ENCODE assay signal across 17 cellular contexts in the genomic region with DNA sequence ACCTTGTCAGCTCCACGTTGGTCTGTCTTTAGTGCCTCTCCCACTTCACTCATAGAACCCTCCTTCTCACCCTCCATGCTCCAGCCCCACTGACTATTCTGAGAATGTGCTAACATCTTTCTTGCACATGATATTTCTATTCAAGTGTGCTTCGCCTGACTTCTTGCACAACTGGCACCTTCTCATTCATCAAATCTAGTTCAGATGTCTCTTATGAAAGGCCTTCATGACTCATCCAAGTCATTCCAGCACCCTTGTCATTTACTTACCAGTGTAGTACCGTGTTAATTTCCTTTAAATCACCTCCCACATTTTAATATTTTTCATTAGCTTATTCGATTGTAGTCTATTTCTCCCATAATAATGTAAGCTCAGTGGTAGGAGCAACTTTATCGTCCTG.
DNase-seq lines count a peak whose midpoint lies in the region; ATAC-seq and TF ChIP-seq lines count a peak whose summit lies in the region.
"Had no signal": no experiment of that assay in that cellular context is flagged by ENCODE, and none has a peak within 500 bp of the region (broad histone marks: within the 10 kb centered on the region; RNA-seq: fewer than 3 reads in every experiment).

No MANE protein-coding gene starts in this region.

- peak; percentile 85 for ATAC-seq in esophagus mucosa
- ATAC-seq in CD8-positive, alpha-beta T cell = no peak
- ATAC-seq: GM12878 had no signal

- no peaks in the 10 kb centered on the region for H3K9me3 ChIP-seq in CD8-positive, alpha-beta T cell (ENCODE audit: low read length)
- H3K9me3 ChIP-seq: BE2C, Caco-2 had no signal

- H3K27ac ChIP-seq in CD8-positive, alpha-beta T cell (ENCODE audit: low read depth, low read length) = no peak overlapping the region
- H3K27ac ChIP-seq: BLaER1 had no signal

- no peaks in the 10 kb centered on the region for H3K36me3 Mint-ChIP-seq in CD8-positive, alpha-beta T cell
- H3K36me3 Mint-ChIP-seq: CD14-positive monocyte; CD4-positive, alpha-beta memory T cell; CD4-positive, CD25-positive, alpha-beta regulatory T cell had no signal

- H3K4me1 ChIP-seq in CD8-positive, alpha-beta T cell (ENCODE audit: insufficient read depth, low read length) = no peaks in the 10 kb centered on the region
- H3K4me1 ChIP-seq: BE2C, BLaER1, Caco-2 had no signal

- peak; percentile 2 for DNase-seq in epithelial cell of esophagus (ENCODE audit: low read depth)
- DNase-seq in putamen (ENCODE audit: low spot score) = peak; percentile 60
- no peak for DNase-seq in CD8-positive, alpha-beta T cell
- no peak for DNase-seq in GF-D8 (lab: John Stamatoyannopoulos, UW)
- DNase-seq: 8988T; ACHN; BE2C; C1 segment of cervical spinal cord; Caco-2; Calu3; CD4-positive, alpha-beta memory T cell; CD4-positive, CD25-positive, alpha-beta regulatory T cell; DMS79 treated with DMSO at 0.1 percent for 48 hours had no signal

- TF ChIP-seq CTCF in epithelial cell of esophagus (IDR thresholded peaks at IDR 0.05; ENCODE audit: insufficient read depth, low read depth, low read length, missing control alignments) = no peak
- no peak for TF ChIP-seq CTCF in CD8-positive, alpha-beta T cell (IDR thresholded peaks at IDR 0.05)

- POLR2A ChIA-PET in CD8-positive, alpha-beta T cell (lab: Charles Lee) = no interaction called here

- no peaks in the 10 kb centered on the region for H3K36me3 ChIP-seq in CD8-positive, alpha-beta T cell (ENCODE audit: insufficient read depth, low read length)
- H3K36me3 ChIP-seq: BE2C, BLaER1 had no signal

- H3K27ac Mint-ChIP-seq in CD8-positive, alpha-beta T cell = no peak overlapping the region
- H3K27ac Mint-ChIP-seq: CD14-positive monocyte; CD4-positive, alpha-beta memory T cell; CD4-positive, CD25-positive, alpha-beta regulatory T cell had no signal

- H3K27me3 Mint-ChIP-seq in CD8-positive, alpha-beta T cell (ENCODE audit: low read depth) = peaks cover 2% of the 10 kb centered on the region
- H3K27me3 Mint-ChIP-seq: CD4-positive, alpha-beta memory T cell; CD4-positive, CD25-positive, alpha-beta regulatory T cell had no signal

- CTCF ChIA-PET in CD8-positive, alpha-beta T cell (lab: Charles Lee) = no interaction called here

- H3K9me3 Mint-ChIP-seq in CD8-positive, alpha-beta T cell = no peaks in the 10 kb centered on the region

- intact Hi-C loops in CD8-positive, alpha-beta T cell (cut with DNase I, micrococcal nuclease) = no loop called here

- no peak overlapping the region for H3K4me3 ChIP-seq in epithelial cell of esophagus (ENCODE audit: low read length)
- no peak overlapping the region for H3K4me3 ChIP-seq in CD8-positive, alpha-beta T cell (ENCODE audit: low read depth, low read length)
- H3K4me3 ChIP-seq: BLaER1, GM12878 had no signal

- H3K4me3 Mint-ChIP-seq in CD8-positive, alpha-beta T cell = no peak overlapping the region
- H3K4me3 Mint-ChIP-seq: CD14-positive monocyte; CD4-positive, alpha-beta memory T cell; CD4-positive, CD25-positive, alpha-beta regulatory T cell had no signal

- no peaks in the 10 kb centered on the region for H3K27me3 ChIP-seq in CD8-positive, alpha-beta T cell (ENCODE audit: insufficient read depth, low read length)
- H3K27me3 ChIP-seq: BE2C, BLaER1 had no signal

- no peaks in the 10 kb centered on the region for H3K4me1 Mint-ChIP-seq in CD8-positive, alpha-beta T cell (ENCODE audit: low read depth)
- H3K4me1 Mint-ChIP-seq: CD14-positive monocyte; CD4-positive, alpha-beta memory T cell had no signal

Comparison
In these comparisons a context has a peak if more than half of its experiments do, and no peak if none do; other contexts are left out.
1. DNase-seq: peak in epithelial cell of esophagus (single experiment) and putamen (single experiment); none in CD8-positive, alpha-beta T cell (0 of 7) and GF-D8 (single experiment).